Comparison of ENCODE assay signal across 17 cellular contexts in genomic region chr14:40164083-40164482, GRCh38.
DNase-seq lines count a peak whose midpoint lies in the region; ATAC-seq, FAIRE-seq and TF ChIP-seq lines count a peak whose summit lies in the region.
"Had no signal": no experiment of that assay in that cellular context is flagged by ENCODE, and none has a peak within 500 bp of the region (broad histone marks: within the 10 kb centered on the region; RNA-seq: fewer than 3 reads in every experiment).

No MANE protein-coding gene starts in this region.

- FAIRE-seq in H54 (lab: Jason Lieb, UNC) (no peak), RCC 7860 (lab: Jason Lieb, UNC) (no peak), pancreas (lab: Jason Lieb, UNC) (no peak)
- FAIRE-seq: HepG2 had no signal

- no peaks in the 10 kb centered on the region for H3K36me3 ChIP-seq in pancreas

- H3K4me3 ChIP-seq in pancreas: no peak overlapping the region

- no peak for TF ChIP-seq POLR2A in H54 (IDR thresholded peaks at IDR 0.05; ENCODE audit: low read depth, low read length)

- no peaks in the 10 kb centered on the region for H3K9me3 ChIP-seq in pancreas

- intact Hi-C loops in pancreas (cut with DNase I): no loop called here

- DNase-seq in H54 (ENCODE audit: insufficient read length, low spot score) (peak; percentile 5), RCC 7860 (ENCODE audit: low spot score) (peak; percentile 77), astrocyte of the hippocampus (ENCODE audit: low read depth, low spot score) (peak; percentile 30), pancreas (no peak), GF-D8 (lab: John Stamatoyannopoulos, UW) (no peak), epidermal melanocyte (ENCODE audit: insufficient read length, low spot score) (no peak)
- DNase-seq in activated naive CD4-positive, alpha-beta T cell (lab: John Stamatoyannopoulos, UW): no peak
- DNase-seq: DMS79 treated with DMSO at 0.1 percent for 48 hours, GDM1, GOT3, HFFc6, MM.1S, NCI-H1105, NCI-H187 treated with DMSO at 0.1 percent for 48 hours had no signal

- H3K27me3 ChIP-seq in pancreas: no peaks in the 10 kb centered on the region

- peak in 3 of 4 donors; percentile 14 to 72 (median 37) for ATAC-seq in pancreas
- no peak for ATAC-seq in GM21619 (IDR thresholded peaks at IDR 0.05; ENCODE audit: unreplicated experiment)
- ATAC-seq: HepG2 had no signal

- TF ChIP-seq CTCF in pancreas (IDR thresholded peaks at IDR 0.05): no peak

- WGBS in pancreas, 2 donors: 6 to 12% methylated on average over 4 to 5 of the region's 5 CpGs

- H3K27ac ChIP-seq in pancreas: no peak overlapping the region
- H3K27ac ChIP-seq: KMS-11 had no signal

- H3K4me1 ChIP-seq in pancreas: no peaks in the 10 kb centered on the region

Comparison
In these comparisons a context has a peak if more than half of its experiments do, and no peak if none do; other contexts are left out.
1. DNase-seq: peak in H54 (single experiment), RCC 7860 (single experiment) and astrocyte of the hippocampus (single experiment); none in pancreas (0 of 6), GF-D8 (single experiment), epidermal melanocyte (single experiment) and activated naive CD4-positive, alpha-beta T cell (0 of 4).